8 cellular contexts compared by ENCODE assay signal in genomic region chr15:68578960-68579935, GRCh38. TPM values are rescaled to one million over a fixed set of nuclear protein-coding genes. Genes with fewer than 3 reads are reported as not detected.
DNase-seq lines count a peak whose midpoint lies in the region; ATAC-seq and TF ChIP-seq lines count a peak whose summit lies in the region.

A gene with protein sequence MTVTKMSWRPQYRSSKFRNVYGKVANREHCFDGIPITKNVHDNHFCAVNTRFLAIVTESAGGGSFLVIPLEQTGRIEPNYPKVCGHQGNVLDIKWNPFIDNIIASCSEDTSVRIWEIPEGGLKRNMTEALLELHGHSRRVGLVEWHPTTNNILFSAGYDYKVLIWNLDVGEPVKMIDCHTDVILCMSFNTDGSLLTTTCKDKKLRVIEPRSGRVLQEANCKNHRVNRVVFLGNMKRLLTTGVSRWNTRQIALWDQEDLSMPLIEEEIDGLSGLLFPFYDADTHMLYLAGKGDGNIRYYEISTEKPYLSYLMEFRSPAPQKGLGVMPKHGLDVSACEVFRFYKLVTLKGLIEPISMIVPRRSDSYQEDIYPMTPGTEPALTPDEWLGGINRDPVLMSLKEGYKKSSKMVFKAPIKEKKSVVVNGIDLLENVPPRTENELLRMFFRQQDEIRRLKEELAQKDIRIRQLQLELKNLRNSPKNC (plus strand): TSS chr15:68578993. CDS start chr15:68579263, 270 bp downstream.

- no peak for TF ChIP-seq POLR2A in suprapubic skin (IDR thresholded peaks at IDR 0.05)

- no peak for TF ChIP-seq CTCF in GM20000 (IDR thresholded peaks at IDR 0.05; ENCODE audit: extremely low read depth, missing control alignments)
- no peak for TF ChIP-seq CTCF in RWPE2 (IDR thresholded peaks at IDR 0.05; ENCODE audit: poor library complexity, severe bottlenecking)
- no peak for TF ChIP-seq CTCF in suprapubic skin (IDR thresholded peaks at IDR 0.05)

- H3K14ac ChIP-seq in mesenchymal stem cell (ENCODE audit: low read length in 2 of 2) = peak within 1 kb of the TSS in 1 of 2 experiments; percentile 63

- H3K4ac ChIP-seq in mesenchymal stem cell (ENCODE audit: low read depth in 1 of 2, low read length in 2 of 2) = peak within 1 kb of the TSS in 1 of 2 experiments; percentile 9

- H3K4me1 ChIP-seq in RWPE2 (ENCODE audit: insufficient read depth, poor library complexity, severe bottlenecking) = peaks cover 3% of the 10 kb centered on the region
- peaks cover 47% of the 10 kb centered on the region for H3K4me1 ChIP-seq in mesenchymal stem cell (ENCODE audit: control insufficient read depth, insufficient read depth, low read depth, low read length)
- H3K4me1 ChIP-seq in suprapubic skin = peaks cover 28% of the 10 kb centered on the region

- H2BK12ac ChIP-seq in mesenchymal stem cell (ENCODE audit: low read length in 2 of 2) = peak within 1 kb of the TSS in 1 of 2 experiments; percentile 64

- DNase-seq in A172 (ENCODE audit: low spot score) (peak; percentile 19), GM20000 (ENCODE audit: low spot score) (peak; percentile 49), RWPE2 (ENCODE audit: low spot score) (no peak), ecto neural progenitor cell (ENCODE audit: low spot score) (peak; percentile 75), mesenchymal stem cell (peak; percentile 48), suprapubic skin (ENCODE audit: low spot score in 2 of 2) (no peak)
- no peak for DNase-seq in activated CD4-positive, CD25-positive, alpha-beta regulatory T cell (lab: John Stamatoyannopoulos, UW)

- H3K27ac ChIP-seq in RWPE2 (ENCODE audit: poor library complexity, severe bottlenecking) = no peak within 1 kb of the TSS
- peak within 1 kb of the TSS; percentile 1 for H3K27ac ChIP-seq in mesenchymal stem cell (ENCODE audit: low read length, poor library complexity, severe bottlenecking)
- H3K27ac ChIP-seq in suprapubic skin = peak within 1 kb of the TSS; percentile 65

- H3K4me3 ChIP-seq in RWPE2 (ENCODE audit: severe bottlenecking) (peak within 1 kb of the TSS; percentile 47), mesenchymal stem cell (ENCODE audit: insufficient read depth in 1 of 2, low read depth in 1 of 2, low read length in 2 of 2) (peak within 1 kb of the TSS; percentile 69 to 91), suprapubic skin (peak within 1 kb of the TSS; percentile 62)

- H4K8ac ChIP-seq in mesenchymal stem cell (ENCODE audit: low read length) = peak within 1 kb of the TSS; percentile 0

- H3K23ac ChIP-seq in mesenchymal stem cell (ENCODE audit: low read length in 2 of 2) = peak within 1 kb of the TSS in 1 of 2 experiments; percentile 28

- H4K91ac ChIP-seq in mesenchymal stem cell (ENCODE audit: low read length) = no peak within 1 kb of the TSS

- H3K36me3 ChIP-seq in RWPE2 (ENCODE audit: low read depth) (no peaks in the 10 kb centered on the region), mesenchymal stem cell (ENCODE audit: control insufficient read depth in 1 of 2, insufficient read depth in 2 of 2, low read depth in 1 of 2, low read length in 2 of 2) (peaks cover 0 to 8% of the 10 kb centered on the region in 2 experiments), suprapubic skin (no peaks in the 10 kb centered on the region)

- H2AFZ ChIP-seq in mesenchymal stem cell (ENCODE audit: low read depth, low read length) = no peak within 1 kb of the TSS

- H2BK15ac ChIP-seq in mesenchymal stem cell (ENCODE audit: low read depth, poor library complexity, severe bottlenecking) = peak within 1 kb of the TSS; percentile 49

- no peaks in the 10 kb centered on the region for H3K9me3 ChIP-seq in RWPE2 (ENCODE audit: severe bottlenecking)
- no peaks in the 10 kb centered on the region for H3K9me3 ChIP-seq in mesenchymal stem cell (ENCODE audit: control insufficient read depth, low read length)
- H3K9me3 ChIP-seq in suprapubic skin = no peaks in the 10 kb centered on the region

- H2AK5ac ChIP-seq in mesenchymal stem cell (ENCODE audit: low read length, severe bottlenecking) = peak within 1 kb of the TSS; percentile 53

- H3K27me3 ChIP-seq in RWPE2 (ENCODE audit: insufficient read depth, poor library complexity, severe bottlenecking) = no peaks in the 10 kb centered on the region
- no peaks in the 10 kb centered on the region for H3K27me3 ChIP-seq in mesenchymal stem cell (ENCODE audit: control insufficient read depth in 1 of 2, insufficient read depth in 1 of 2, low read length in 2 of 2)
- no peaks in the 10 kb centered on the region for H3K27me3 ChIP-seq in suprapubic skin

- whole genome bisulfite sequencing in mesenchymal stem cell = 3% methylated on average over 65 of the region's 96 CpGs
- 3% methylated on average over 19 of the region's 96 CpGs for WGBS in suprapubic skin

- peak within 1 kb of the TSS; percentile 78 for H3K4me2 ChIP-seq in mesenchymal stem cell (ENCODE audit: low read length, poor library complexity, severe bottlenecking)

- ATAC-seq in RWPE2 (ENCODE audit: low read depth) (peak; percentile 17), GM21390 (IDR thresholded peaks at IDR 0.05; ENCODE audit: unreplicated experiment) (no peak)

- no peak for TF ChIP-seq EP300 in suprapubic skin (IDR thresholded peaks at IDR 0.05)

- H2BK5ac ChIP-seq in mesenchymal stem cell (ENCODE audit: low read depth, low read length, poor library complexity, severe bottlenecking) = no peak within 1 kb of the TSS

- H3K79me1 ChIP-seq in mesenchymal stem cell (replicated peaks; ENCODE audit: low read length, poor library complexity, severe bottlenecking) = peaks cover 5% of the 10 kb centered on the region

- peak within 1 kb of the TSS; percentile 44 to 64 for H3K18ac ChIP-seq in mesenchymal stem cell (ENCODE audit: low read depth in 1 of 2, low read length in 2 of 2)

- H2BK120ac ChIP-seq in mesenchymal stem cell (ENCODE audit: low read depth, low read length) = peak within 1 kb of the TSS; percentile 11

- H3K9ac ChIP-seq in mesenchymal stem cell (ENCODE audit: low read length) = peak within 1 kb of the TSS; percentile 88

RNA-seq across cellular contexts. Expression of the gene that starts here (rescaled TPM):
- 0.43 and 1.2 TPM in 2 replicates for total RNA-seq in A172 (2014; rRNA removed; shearing (Covaris generic))
- polyA plus RNA-seq in mesenchymal stem cell (2013, experiment 1 of 2) = 6.0 TPM
- polyA plus RNA-seq in mesenchymal stem cell (2013, experiment 2 of 2) = 6.3 TPM
- total RNA-seq in suprapubic skin = 1 to 10 TPM; 1.3 to 3.3 (median 2.3) TPM

Comparison
In these comparisons a context has a peak if more than half of its experiments do, and no peak if none do; other contexts are left out.
1. DNase-seq: peak in A172 (single experiment), GM20000 (single experiment), ecto neural progenitor cell (single experiment) and mesenchymal stem cell (single experiment); none in RWPE2 (single experiment), suprapubic skin (0 of 2) and activated CD4-positive, CD25-positive, alpha-beta regulatory T cell (0 of 4).
2. Peak in every context shown above with its lines, with median percentiles within 50 percentile points of each other: H3K4me3 ChIP-seq.